Comparison of ENCODE assay signal across 10 cellular contexts in genomic region chr12:5556033-5556614, GRCh38.
A peak's percentile ranks its signal among the peaks of the same experiment; 100 is the strongest.
DNase-seq lines count a peak whose midpoint lies in the region; ATAC-seq and TF ChIP-seq lines count a peak whose summit lies in the region.
"Had no signal": no experiment of that assay in that cellular context is flagged by ENCODE, and none has a peak within 500 bp of the region (broad histone marks: within the 10 kb centered on the region; RNA-seq: fewer than 3 reads in every experiment).

No MANE protein-coding gene starts in this region.

- no peak overlapping the region for H3K27ac Mint-ChIP-seq in activated CD4-positive, alpha-beta T cell treated with anti-CD3 and anti-CD28 coated beads, Interleukin-2, amount 10 ng/mL, durations not matched to agents 24 days and 14 days
- H3K27ac Mint-ChIP-seq in HFFc6 (no peak overlapping the region), immature natural killer cell (no peak overlapping the region)

- no peaks in the 10 kb centered on the region for H3K4me1 ChIP-seq in trophoblast cell (ENCODE audit: control insufficient read depth in 1 of 2, insufficient read depth in 2 of 2, low read length in 2 of 2)
- H3K4me1 ChIP-seq: stomach had no signal

- TF ChIP-seq CTCF in HFFc6 (IDR thresholded peaks at IDR 0.05) (peak; percentile 74), astrocyte of the spinal cord (IDR thresholded peaks at IDR 0.05; ENCODE audit: low read depth, low read length) (peak; percentile 36)

- H3K79me1 ChIP-seq in trophoblast cell (ENCODE audit: low read length): no peaks in the 10 kb centered on the region

- WGBS in trophoblast cell (ENCODE audit: extremely low coverage, insufficient coverage, insufficient read length): no CpG with 5 or more reads among the region's 13 CpGs

- H3K9ac ChIP-seq in trophoblast cell (ENCODE audit: low read length): no peak overlapping the region

- H3K27me3 ChIP-seq in trophoblast cell (ENCODE audit: insufficient read depth, low read length): no peaks in the 10 kb centered on the region
- H3K27me3 ChIP-seq: stomach had no signal

- H3K27ac ChIP-seq in trophoblast cell (ENCODE audit: low read depth, low read length): no peak overlapping the region
- H3K27ac ChIP-seq: stomach had no signal

- H3K36me3 Mint-ChIP-seq in activated CD4-positive, alpha-beta T cell treated with anti-CD3 and anti-CD28 coated beads, Interleukin-2, amount 10 ng/mL, durations not matched to agents 24 days and 14 days (ENCODE audit: low read depth): no peaks in the 10 kb centered on the region
- H3K36me3 Mint-ChIP-seq in HFFc6 (ENCODE audit: low read depth) (no peaks in the 10 kb centered on the region), immature natural killer cell (no peaks in the 10 kb centered on the region)

- in situ Hi-C loops in astrocyte of the spinal cord (cut with HindIII; ENCODE audit: low sequenced_read_pairs): no loop called here

- H3K18ac ChIP-seq in trophoblast cell (ENCODE audit: low read length): no peak overlapping the region

- H4K91ac ChIP-seq in trophoblast cell (ENCODE audit: low read depth, low read length): no peak overlapping the region

- no peak overlapping the region for H2BK5ac ChIP-seq in trophoblast cell (ENCODE audit: low read depth, low read length, poor library complexity)

- no peak overlapping the region for H3K4me2 ChIP-seq in trophoblast cell (ENCODE audit: low read length)

- no peak for ATAC-seq in HG03025 (IDR thresholded peaks at IDR 0.05; ENCODE audit: low FRiP score, unreplicated experiment)

- H4K12ac ChIP-seq in trophoblast cell (ENCODE audit: low read depth, low read length): no peak overlapping the region

- no peaks in the 10 kb centered on the region for H3K79me2 ChIP-seq in trophoblast cell (ENCODE audit: control insufficient read depth, insufficient read depth, low read length, poor library complexity)

- no peak overlapping the region for H2AK5ac ChIP-seq in trophoblast cell (ENCODE audit: low read length)

- intact Hi-C loops in activated CD4-positive, alpha-beta T cell treated with anti-CD3 and anti-CD28 coated beads, Interleukin-2, amount 10 ng/mL, durations not matched to agents 24 days and 14 days (cut with micrococcal nuclease): no loop called here

- H3K4me1 Mint-ChIP-seq in activated CD4-positive, alpha-beta T cell treated with anti-CD3 and anti-CD28 coated beads, Interleukin-2, amount 10 ng/mL, durations not matched to agents 24 days and 14 days: no peaks in the 10 kb centered on the region
- H3K4me1 Mint-ChIP-seq in HFFc6 (ENCODE audit: low read depth): peaks cover 32% of the 10 kb centered on the region
- H3K4me1 Mint-ChIP-seq in immature natural killer cell: no peaks in the 10 kb centered on the region

- H3K9me3 Mint-ChIP-seq in activated CD4-positive, alpha-beta T cell treated with anti-CD3 and anti-CD28 coated beads, Interleukin-2, amount 10 ng/mL, durations not matched to agents 24 days and 14 days: no peaks in the 10 kb centered on the region
- no peaks in the 10 kb centered on the region for H3K9me3 Mint-ChIP-seq in HFFc6
- peaks cover 0 to 2% (median 0%) of the 10 kb centered on the region in 6 donors for H3K9me3 Mint-ChIP-seq in immature natural killer cell

- no peak overlapping the region for H3K4me3 ChIP-seq in astrocyte of the spinal cord (ENCODE audit: low read depth, low read length)
- no peak overlapping the region for H3K4me3 ChIP-seq in trophoblast cell (ENCODE audit: low read depth, low read length)
- H3K4me3 ChIP-seq: stomach had no signal

- no peak overlapping the region for H3K23ac ChIP-seq in trophoblast cell (ENCODE audit: low read length)

- no peak overlapping the region for H2BK120ac ChIP-seq in trophoblast cell (ENCODE audit: insufficient read depth, low read length, poor library complexity)

- H3K9me3 ChIP-seq in trophoblast cell (ENCODE audit: insufficient read depth, low read depth, low read length): peaks cover 2% of the 10 kb centered on the region

- no peak overlapping the region for H3K4me3 Mint-ChIP-seq in activated CD4-positive, alpha-beta T cell treated with anti-CD3 and anti-CD28 coated beads, Interleukin-2, amount 10 ng/mL, durations not matched to agents 24 days and 14 days
- H3K4me3 Mint-ChIP-seq in HFFc6 (no peak overlapping the region), immature natural killer cell (no peak overlapping the region)

- DNase-seq in activated CD4-positive, alpha-beta T cell treated with anti-CD3 and anti-CD28 coated beads, Interleukin-2, amount 10 ng/mL, durations not matched to agents 24 days and 14 days: peak; percentile 65
- DNase-seq in activated CD4-positive, alpha-beta T cell treated with anti-CD3 and anti-CD28 coated beads for 4 hours: no peak
- DNase-seq in HFFc6 (no peak), astrocyte of the spinal cord (ENCODE audit: low read depth, low spot score) (no peak), trophoblast cell (peak; percentile 66 to 70), immature natural killer cell (no peak), T-helper 1 cell (no peak)
- DNase-seq: NCI-H2081 treated with DMSO at 0.1 percent for 48 hours, stomach had no signal

- H3K14ac ChIP-seq in trophoblast cell (ENCODE audit: low read length): no peak overlapping the region

- H3K4ac ChIP-seq in trophoblast cell (ENCODE audit: low read depth, low read length): no peak overlapping the region

- H4K8ac ChIP-seq in trophoblast cell (ENCODE audit: low read depth, low read length): no peak overlapping the region

- H3K27me3 Mint-ChIP-seq in activated CD4-positive, alpha-beta T cell treated with anti-CD3 and anti-CD28 coated beads, Interleukin-2, amount 10 ng/mL, durations not matched to agents 24 days and 14 days: peaks cover 4% of the 10 kb centered on the region
- H3K27me3 Mint-ChIP-seq in HFFc6 (ENCODE audit: insufficient read depth) (peaks cover 12% of the 10 kb centered on the region), immature natural killer cell (ENCODE audit: low read depth in 3 of 3) (peaks cover 4 to 9% (median 9%) of the 10 kb centered on the region in 3 donors)

- H2BK12ac ChIP-seq in trophoblast cell (ENCODE audit: low read length): no peak overlapping the region

- no peaks in the 10 kb centered on the region for H3K36me3 ChIP-seq in trophoblast cell (ENCODE audit: control insufficient read depth in 1 of 2, insufficient read depth in 2 of 2, low read length in 2 of 2)
- H3K36me3 ChIP-seq: stomach had no signal

- H2AFZ ChIP-seq in trophoblast cell (ENCODE audit: insufficient read depth, low read length, poor library complexity): no peak overlapping the region

Comparison
In these comparisons a context has a peak if more than half of its experiments do, and no peak if none do; other contexts are left out.
1. DNase-seq: peak in activated CD4-positive, alpha-beta T cell treated with anti-CD3 and anti-CD28 coated beads, Interleukin-2, amount 10 ng/mL, durations not matched to agents 24 days and 14 days (single experiment) and trophoblast cell (2 of 2); none in activated CD4-positive, alpha-beta T cell treated with anti-CD3 and anti-CD28 coated beads for 4 hours (0 of 2), HFFc6 (single experiment), astrocyte of the spinal cord (single experiment), immature natural killer cell (0 of 3) and T-helper 1 cell (0 of 5).